ENCODE assay signal across 26 cellular contexts in genomic region chr4:75122424-75123014, GRCh38.
"Had no signal": no experiment of that assay in that cellular context is flagged by ENCODE, and none has a peak within 500 bp of the region (broad histone marks: within the 10 kb centered on the region; RNA-seq: fewer than 3 reads in every experiment).

No MANE protein-coding gene starts in this region.

- H3K27me3 Mint-ChIP-seq: effector memory CD8-positive, alpha-beta T cell had no signal

- ATAC-seq: effector memory CD8-positive, alpha-beta T cell; esophagus mucosa; gastrocnemius medialis; heart right ventricle; left cardiac atrium; left lung; left ventricle myocardium superior; lower lobe of right lung had no signal

- H3K27me3 ChIP-seq: colonic mucosa, esophagus squamous epithelium, gastrocnemius medialis, heart right ventricle, left lung had no signal

- FAIRE-seq: endometrium, islet of Langerhans, keratinocyte had no signal

- H3K4me1 ChIP-seq: colonic mucosa, gastrocnemius medialis, heart right ventricle, left lung, lower lobe of right lung had no signal

- H3K36me3 ChIP-seq: colonic mucosa, gastrocnemius medialis, heart right ventricle, left lung, lower lobe of right lung had no signal

- H3K4me3 Mint-ChIP-seq: dendritic cell treated with granulocyte-macrophage colony-stimulating factor and Interleukin-4, amounts not matched to agents 40 ng/mL and 50 ng/mL, for 4 days; effector memory CD8-positive, alpha-beta T cell; endodermal cell had no signal

- H3K9me3 ChIP-seq: colonic mucosa, gastrocnemius medialis, lower lobe of right lung had no signal

- DNase-seq: colonic mucosa; cortex of kidney; effector CD8-positive, alpha-beta T cell; effector memory CD8-positive, alpha-beta T cell; endodermal cell; erythroblast; esophagus squamous epithelium; foreskin fibroblast; foreskin melanocyte; gastrocnemius medialis; glutamatergic neuron; head of caudate nucleus; heart right ventricle; hippocampal formation; left cardiac atrium; left lung; left ventricle myocardium superior; lower lobe of right lung; mesendoderm; midbrain had no signal

- H3K27ac ChIP-seq: colonic mucosa, epithelial cell of prostate, esophagus squamous epithelium, gastrocnemius medialis, heart right ventricle, left lung, lower lobe of right lung had no signal

- H3K4me3 ChIP-seq: colonic mucosa, esophagus squamous epithelium, gastrocnemius medialis, heart right ventricle, left lung, lower lobe of right lung had no signal

- H3K27ac Mint-ChIP-seq: dendritic cell treated with granulocyte-macrophage colony-stimulating factor and Interleukin-4, amounts not matched to agents 40 ng/mL and 50 ng/mL, for 4 days; effector memory CD8-positive, alpha-beta T cell; endodermal cell had no signal
